1 cellular context compared by ENCODE assay signal in the genomic region with DNA sequence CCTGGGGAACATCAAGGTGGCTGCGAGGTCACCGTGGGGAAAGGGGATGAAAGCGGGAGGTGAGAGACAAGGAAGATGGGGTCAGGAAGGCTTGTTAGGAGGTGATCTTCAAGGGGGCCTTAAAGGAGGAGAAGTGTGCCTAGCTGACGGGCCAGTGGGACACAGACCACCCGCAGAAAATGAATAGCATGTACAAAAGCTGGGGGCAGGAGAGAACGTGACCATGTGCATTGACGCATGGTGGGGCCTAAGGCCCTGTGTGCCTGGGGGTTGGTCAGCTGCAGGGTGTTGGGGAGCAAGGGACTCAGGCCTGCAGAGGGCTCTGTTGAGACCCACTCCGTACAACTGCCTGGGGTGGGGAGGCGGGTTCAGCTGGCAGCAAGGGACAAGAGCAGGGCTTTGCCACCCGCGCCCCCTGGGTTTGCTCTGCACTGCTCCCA.
A peak's percentile ranks its signal among the peaks of the same experiment; 100 is the strongest.
TF ChIP-seq lines count a peak whose summit lies in the region.

No MANE protein-coding gene starts in this region.

TF ChIP-seq in K562, 482 proteins besides CTCF, POLR2A, EP300 and RAD21:
- no peak for TF ChIP-seq ZNF407 (IDR thresholded peaks at IDR 0.05; ENCODE audit: low read depth)
- TF ChIP-seq CEBPB (tag; IDR thresholded peaks at IDR 0.05) = no peak
- TF ChIP-seq RBFOX2 (IDR thresholded peaks at IDR 0.05; ENCODE audit: low read depth, low read length) = 0 out of 2 replicates have a peak, but pooled peaks have one; percentile 41
- no peak for TF ChIP-seq NEUROD1 (IDR thresholded peaks at IDR 0.05; ENCODE audit: borderline replicate concordance, low read depth, low read length, partially characterized antibody)
TF ChIP-seq in K562: peak in this region for 1.
